ENCODE assay signal across 21 cellular contexts in genomic region chr10:110023785-110024184, GRCh38. TPM values are rescaled to one million over a fixed set of nuclear protein-coding genes. Genes with fewer than 3 reads are reported as not detected.
DNase-seq lines count a peak whose midpoint lies in the region; ATAC-seq and TF ChIP-seq lines count a peak whose summit lies in the region.
"Had no signal": no experiment of that assay in that cellular context is flagged by ENCODE, and none has a peak within 500 bp of the region (broad histone marks: within the 10 kb centered on the region; RNA-seq: fewer than 3 reads in every experiment).

No MANE protein-coding gene starts in this region.

- TF ChIP-seq CTCF in activated CD8-positive, alpha-beta T cell treated with anti-CD3 and anti-CD28 coated beads for 36 hours (IDR thresholded peaks at IDR 0.05): no peak
- TF ChIP-seq CTCF in HEK293 (tag by site-specific recombination; IDR thresholded peaks at IDR 0.05) (no peak), SK-N-SH (IDR thresholded peaks at IDR 0.05) (no peak)

- H3K27me3 Mint-ChIP-seq in activated CD8-positive, alpha-beta T cell treated with anti-CD3 and anti-CD28 coated beads, Interleukin-2, amount 10 ng/mL, durations not matched to agents 7 days and 5 days (ENCODE audit: low read depth): no peaks in the 10 kb centered on the region
- no peaks in the 10 kb centered on the region for H3K27me3 Mint-ChIP-seq in activated CD8-positive, alpha-beta T cell treated with anti-CD3 and anti-CD28 coated beads for 36 hours
- no peaks in the 10 kb centered on the region for H3K27me3 Mint-ChIP-seq in naive thymus-derived CD4-positive, alpha-beta T cell
- H3K27me3 Mint-ChIP-seq: IgD-negative memory B cell had no signal

- H2AFZ ChIP-seq in SK-N-SH (ENCODE audit: low read depth): no peak overlapping the region
- H2AFZ ChIP-seq: GM23248 had no signal

- H4K20me1 ChIP-seq in SK-N-SH (ENCODE audit: insufficient read depth): peaks cover 7% of the 10 kb centered on the region; the same call in 1 of the 2 replicates

- DNase-seq in activated CD8-positive, alpha-beta T cell treated with anti-CD3 and anti-CD28 coated beads, Interleukin-2, amount 10 ng/mL, durations not matched to agents 7 days and 5 days: no peak
- no peak for DNase-seq in activated CD8-positive, alpha-beta T cell treated with anti-CD3 and anti-CD28 coated beads for 36 hours
- no peak for DNase-seq in naive thymus-derived CD4-positive, alpha-beta T cell
- DNase-seq in activated T-cell treated with anti-CD3 and anti-CD28 coated beads for 4 hours: no peak
- no peak for DNase-seq in SK-N-SH
- no peak for DNase-seq in 8988T
- DNase-seq in NCI-H1930 (lab: John Stamatoyannopoulos, UW): no peak
- DNase-seq: C1 segment of cervical spinal cord, COR-L47, DMS 273 treated with DMSO at 0.1 percent for 48 hours, DMS79 treated with DMSO at 0.1 percent for 48 hours, GM23248, NCI-H1694, NCI-H2081 treated with DMSO at 0.1 percent for 48 hours, NCI-H446 treated with DMSO at 0.1 percent for 48 hours, NCI-H526 treated with DMSO at 0.1 percent for 48 hours had no signal

- H3K4me1 Mint-ChIP-seq in activated CD8-positive, alpha-beta T cell treated with anti-CD3 and anti-CD28 coated beads, Interleukin-2, amount 10 ng/mL, durations not matched to agents 7 days and 5 days (ENCODE audit: low read depth): peaks cover 40% of the 10 kb centered on the region
- H3K4me1 Mint-ChIP-seq in activated CD8-positive, alpha-beta T cell treated with anti-CD3 and anti-CD28 coated beads for 36 hours (ENCODE audit: low read depth): peaks cover 67% of the 10 kb centered on the region
- peaks cover 54 to 89% (median 81%) of the 10 kb centered on the region in 7 donors for H3K4me1 Mint-ChIP-seq in naive thymus-derived CD4-positive, alpha-beta T cell

- no peak overlapping the region for H3K4me3 Mint-ChIP-seq in activated CD8-positive, alpha-beta T cell treated with anti-CD3 and anti-CD28 coated beads, Interleukin-2, amount 10 ng/mL, durations not matched to agents 7 days and 5 days
- H3K4me3 Mint-ChIP-seq in activated CD8-positive, alpha-beta T cell treated with anti-CD3 and anti-CD28 coated beads for 36 hours: no peak overlapping the region
- H3K4me3 Mint-ChIP-seq in naive thymus-derived CD4-positive, alpha-beta T cell: peak overlapping the region in 7 of 10 donors; percentile 16 to 71 (median 41)

- no peak for TF ChIP-seq EP300 in SK-N-SH (IDR thresholded peaks at IDR 0.05; ENCODE audit: borderline replicate concordance in 1 of 2, low read depth in 1 of 2, low read length in 1 of 2)

- POLR2A ChIA-PET in activated CD8-positive, alpha-beta T cell treated with anti-CD3 and anti-CD28 coated beads, Interleukin-2, amount 10 ng/mL, durations not matched to agents 7 days and 5 days (lab: Charles Lee): interaction anchor here (0.7 kb wide), 1 partner anchor 32 kb away, joined by 3 read pairs; no protein-coding TSS in a partner anchor
- POLR2A ChIA-PET in activated CD8-positive, alpha-beta T cell treated with anti-CD3 and anti-CD28 coated beads for 36 hours (lab: Charles Lee): interaction anchor here (0.7 to 1.2 kb wide), 2 partner anchors 9 to 11 kb away, joined by 3 read pairs; no protein-coding TSS in a partner anchor
- POLR2A ChIA-PET in HEK293 (lab: Yijun Ruan, JAX) (interaction anchor here (1.2 kb wide), 1 partner anchor 16 kb away, joined by 5 read pairs; the partner anchor contains the start of gene ADD3), SK-N-SH (lab: Yijun Ruan, JAX) (no interaction called here)
- POLR2A ChIA-PET in naive thymus-derived CD4-positive, alpha-beta T cell (lab: Charles Lee): interaction anchor here (1.1 kb wide), 1 partner anchor 8 kb away, joined by 5 read pairs; no protein-coding TSS in a partner anchor

- ATAC-seq in activated CD8-positive, alpha-beta T cell treated with anti-CD3 and anti-CD28 coated beads, Interleukin-2, amount 10 ng/mL, durations not matched to agents 7 days and 5 days: no peak
- ATAC-seq in activated CD8-positive, alpha-beta T cell treated with anti-CD3 and anti-CD28 coated beads for 36 hours: no peak
- no peak for ATAC-seq in naive thymus-derived CD4-positive, alpha-beta T cell

- CTCF ChIA-PET in activated CD8-positive, alpha-beta T cell treated with anti-CD3 and anti-CD28 coated beads, Interleukin-2, amount 10 ng/mL, durations not matched to agents 7 days and 5 days (lab: Charles Lee): no interaction called here
- CTCF ChIA-PET in activated CD8-positive, alpha-beta T cell treated with anti-CD3 and anti-CD28 coated beads for 36 hours (lab: Charles Lee): no interaction called here
- CTCF ChIA-PET in HEK293 (lab: Yijun Ruan, JAX) (no interaction called here), SK-N-SH (lab: Yijun Ruan, JAX) (no interaction called here)
- CTCF ChIA-PET in naive thymus-derived CD4-positive, alpha-beta T cell (lab: Charles Lee): interaction anchor here (0.6 kb wide), 1 partner anchor 47 kb away, joined by 3 read pairs; no protein-coding TSS in a partner anchor

- H3K27ac ChIP-seq in HEK293 (ENCODE audit: extremely low read depth, low read depth, low read length): no peak overlapping the region
- H3K27ac ChIP-seq in naive thymus-derived CD4-positive, alpha-beta T cell (ENCODE audit: low read depth, low read length): no peak overlapping the region
- no peak overlapping the region for H3K27ac ChIP-seq in SK-N-SH (ENCODE audit: low read depth in 2 of 2, low read length in 1 of 2)
- H3K27ac ChIP-seq: 22Rv1, GM23248, SJSA1 had no signal

- H3K9me3 ChIP-seq in HEK293 (ENCODE audit: control insufficient read depth, insufficient read depth, low read depth, low read length) (no peaks in the 10 kb centered on the region), SK-N-SH (no peaks in the 10 kb centered on the region)
- H3K9me3 ChIP-seq in naive thymus-derived CD4-positive, alpha-beta T cell (ENCODE audit: control insufficient read depth in 2 of 3, low read length in 3 of 3): no peaks in the 10 kb centered on the region
- H3K9me3 ChIP-seq: HAP-1, SJSA1 had no signal

- H3K4me1 ChIP-seq in HEK293 (ENCODE audit: control insufficient read depth, insufficient read depth, low read length): peaks cover 4% of the 10 kb centered on the region; the same call in 1 of the 2 replicates
- H3K4me1 ChIP-seq in naive thymus-derived CD4-positive, alpha-beta T cell (ENCODE audit: control insufficient read depth in 2 of 2, insufficient read depth in 2 of 2, low read length in 2 of 2): peaks cover 21 to 38% of the 10 kb centered on the region in 2 donors
- H3K4me1 ChIP-seq in SK-N-SH (ENCODE audit: control insufficient read depth in 1 of 2, insufficient read depth in 2 of 2, low read depth in 1 of 2, low read length in 1 of 2): peaks cover 0 to 4% of the 10 kb centered on the region in 2 experiments; a peak in 2 of 4 replicates
- H3K4me1 ChIP-seq: SJSA1 had no signal

- no peak overlapping the region for H3K4me2 ChIP-seq in SK-N-SH

- intact Hi-C loops in activated CD8-positive, alpha-beta T cell treated with anti-CD3 and anti-CD28 coated beads for 36 hours (cut with micrococcal nuclease): no loop called here
- intact Hi-C loops in naive thymus-derived CD4-positive, alpha-beta T cell (cut with micrococcal nuclease): loop anchor here in 1 of 2 donors (2.0 kb wide), 1 partner anchor 13 kb away; no protein-coding TSS in a partner anchor

- WGBS in SK-N-SH (ENCODE audit: low lambda C conversion rate): 75% methylated on average over 3 of the region's 3 CpGs

- peaks cover 4% of the 10 kb centered on the region for H3K9me3 Mint-ChIP-seq in activated CD8-positive, alpha-beta T cell treated with anti-CD3 and anti-CD28 coated beads, Interleukin-2, amount 10 ng/mL, durations not matched to agents 7 days and 5 days (ENCODE audit: insufficient read depth)
- H3K9me3 Mint-ChIP-seq in activated CD8-positive, alpha-beta T cell treated with anti-CD3 and anti-CD28 coated beads for 36 hours: peaks cover 2% of the 10 kb centered on the region
- H3K9me3 Mint-ChIP-seq in naive thymus-derived CD4-positive, alpha-beta T cell: peaks cover 0 to 2% (median 0%) of the 10 kb centered on the region in 11 donors
- H3K9me3 Mint-ChIP-seq: IgD-negative memory B cell had no signal

- H3K36me3 ChIP-seq in HEK293 (ENCODE audit: control insufficient read depth in 2 of 2, insufficient read depth in 1 of 2, low read length in 2 of 2): no peaks in the 10 kb centered on the region
- H3K36me3 ChIP-seq in naive thymus-derived CD4-positive, alpha-beta T cell (ENCODE audit: control insufficient read depth in 2 of 3, insufficient read depth in 3 of 3, low read length in 3 of 3): peaks cover 0 to 3% (median 0%) of the 10 kb centered on the region in 3 experiments
- no peaks in the 10 kb centered on the region for H3K36me3 ChIP-seq in SK-N-SH (replicated peaks in 1 of 2; ENCODE audit: control insufficient read depth in 1 of 2, insufficient read depth in 2 of 2, low read length in 1 of 2)
- H3K36me3 ChIP-seq: HAP-1 had no signal

- H3K4me3 ChIP-seq in HEK293 (ENCODE audit: low read depth, low read length) (no peak overlapping the region), SK-N-SH (ENCODE audit: low read depth in 2 of 2, low read length in 1 of 2) (no peak overlapping the region)
- H3K4me3 ChIP-seq in naive thymus-derived CD4-positive, alpha-beta T cell (ENCODE audit: low read length): no peak overlapping the region
- H3K4me3 ChIP-seq: GM23248, HAP-1, SJSA1 had no signal

- H3F3A ChIP-seq in SK-N-SH (replicated peaks; ENCODE audit: insufficient read depth): no peaks in the 10 kb centered on the region

- H3K27me3 ChIP-seq in naive thymus-derived CD4-positive, alpha-beta T cell (ENCODE audit: control insufficient read depth in 2 of 2, insufficient read depth in 2 of 2, low read length in 2 of 2): no peaks in the 10 kb centered on the region
- no peaks in the 10 kb centered on the region for H3K27me3 ChIP-seq in SK-N-SH (ENCODE audit: insufficient read depth)
- H3K27me3 ChIP-seq: SJSA1 had no signal

- H3K9me2 ChIP-seq in SK-N-SH: no peaks in the 10 kb centered on the region

- H3K79me2 ChIP-seq in SK-N-SH (ENCODE audit: insufficient read depth): peaks cover 77% of the 10 kb centered on the region

- peak overlapping the region; percentile 56 for H3K27ac Mint-ChIP-seq in activated CD8-positive, alpha-beta T cell treated with anti-CD3 and anti-CD28 coated beads, Interleukin-2, amount 10 ng/mL, durations not matched to agents 7 days and 5 days
- no peak overlapping the region for H3K27ac Mint-ChIP-seq in activated CD8-positive, alpha-beta T cell treated with anti-CD3 and anti-CD28 coated beads for 36 hours
- H3K27ac Mint-ChIP-seq in naive thymus-derived CD4-positive, alpha-beta T cell: peak overlapping the region in 3 of 9 donors; percentile 9 to 62 (median 25)
- H3K27ac Mint-ChIP-seq: IgD-negative memory B cell had no signal

- no peak for TF ChIP-seq RAD21 in SK-N-SH (IDR thresholded peaks at IDR 0.05; ENCODE audit: low read length)

- no peak overlapping the region for H3K9ac ChIP-seq in SK-N-SH
- H3K9ac ChIP-seq: GM23248 had no signal

- H3K36me3 Mint-ChIP-seq in activated CD8-positive, alpha-beta T cell treated with anti-CD3 and anti-CD28 coated beads, Interleukin-2, amount 10 ng/mL, durations not matched to agents 7 days and 5 days (ENCODE audit: low read depth): peaks cover 33% of the 10 kb centered on the region
- peaks cover 2% of the 10 kb centered on the region for H3K36me3 Mint-ChIP-seq in activated CD8-positive, alpha-beta T cell treated with anti-CD3 and anti-CD28 coated beads for 36 hours (ENCODE audit: low read depth)
- peaks cover 8 to 23% (median 13%) of the 10 kb centered on the region in 5 donors for H3K36me3 Mint-ChIP-seq in naive thymus-derived CD4-positive, alpha-beta T cell

RNA-seq across cellular contexts. Expression of gene ADD3, which starts 16.0 kb away (rescaled TPM):
- 100 to 1,000 TPM; 172 to 200 TPM for total RNA-seq in activated CD8-positive, alpha-beta T cell treated with anti-CD3 and anti-CD28 coated beads, Interleukin-2, amount 10 ng/mL, durations not matched to agents 7 days and 5 days
- total RNA-seq in activated CD8-positive, alpha-beta T cell treated with anti-CD3 and anti-CD28 coated beads for 36 hours: 10 to 100 TPM; 66.8 to 77.0 TPM
- total RNA-seq in naive thymus-derived CD4-positive, alpha-beta T cell: 100 to 1,000 TPM; 281 to 463 (median 342) TPM
- 100 to 1,000 TPM; 502 to 535 TPM for polyA plus RNA-seq in naive thymus-derived CD4-positive, alpha-beta T cell
- 27.6 and 144 TPM in 2 replicates for polyA plus RNA-seq in SK-N-SH (2012; rRNA removed)
- 39.2 and 59.7 TPM in 2 replicates for polyA plus RNA-seq in SK-N-SH (2012; cell fraction: cytosol; rRNA removed)
- polyA plus RNA-seq in SK-N-SH (2012; cell fraction: nucleus; rRNA removed): 26.9 and 74.1 TPM in 2 replicates

Comparison
In these comparisons a context has a peak if more than half of its experiments do, and no peak if none do; other contexts are left out.
1. H3K4me3 Mint-ChIP-seq: peak in naive thymus-derived CD4-positive, alpha-beta T cell (7 of 10); none in activated CD8-positive, alpha-beta T cell treated with anti-CD3 and anti-CD28 coated beads, Interleukin-2, amount 10 ng/mL, durations not matched to agents 7 days and 5 days (single experiment) and activated CD8-positive, alpha-beta T cell treated with anti-CD3 and anti-CD28 coated beads for 36 hours (single experiment).